Comparison of ENCODE assay signal across 8 cellular contexts in the genomic region with DNA sequence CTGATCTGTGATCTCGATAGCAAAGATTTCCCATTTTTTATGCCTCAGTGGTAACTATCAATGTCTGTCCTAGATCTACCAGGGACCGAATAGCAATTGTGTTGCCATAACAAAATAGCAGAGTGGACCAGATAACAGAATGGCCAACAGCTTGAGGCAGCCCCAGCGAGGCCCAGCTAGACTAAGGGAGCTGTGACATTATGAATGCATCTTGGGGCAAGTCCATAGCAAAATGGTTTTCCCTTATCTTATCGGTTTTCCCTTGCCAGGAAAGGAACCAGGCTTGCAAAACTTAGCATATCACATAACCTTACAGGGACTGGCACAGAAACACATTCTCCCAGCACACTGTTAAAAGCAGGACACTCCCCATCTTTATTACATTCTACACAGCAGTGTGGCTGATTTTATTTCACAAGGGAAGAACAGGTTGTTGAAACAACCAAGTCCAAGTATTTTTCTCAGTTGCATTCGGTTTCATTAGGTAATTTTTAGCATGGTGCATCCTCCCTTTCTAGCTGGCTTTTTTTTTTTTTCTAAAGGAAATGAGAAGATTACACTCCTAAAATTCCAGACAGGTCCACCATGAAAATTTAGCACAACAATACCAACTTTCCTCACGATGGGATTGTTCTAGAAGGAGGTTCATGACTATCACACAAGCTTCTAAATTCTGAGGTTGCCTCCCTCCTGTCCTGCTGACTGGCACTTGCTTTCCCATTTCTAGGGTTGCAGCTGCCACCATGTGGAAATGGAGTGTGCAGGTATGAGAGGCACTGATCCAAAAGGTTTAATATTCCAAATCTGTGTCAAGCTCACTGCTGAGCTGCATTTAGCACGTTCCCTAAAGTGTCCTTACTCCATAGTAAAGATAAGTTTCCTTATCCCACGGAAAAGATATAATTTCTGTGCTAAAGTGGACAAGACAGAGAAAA.
DNase-seq lines count a peak whose midpoint lies in the region; ATAC-seq and TF ChIP-seq lines count a peak whose summit lies in the region.

No MANE protein-coding gene starts in this region.

- H3K36me3 ChIP-seq in GM23248 (ENCODE audit: low read depth), result no peaks in the 10 kb centered on the region
- H3K36me3 ChIP-seq in RWPE2 (ENCODE audit: low read depth), result no peaks in the 10 kb centered on the region

- H3K4me2 ChIP-seq in GM23248 (ENCODE audit: unreplicated experiment), result no peak overlapping the region

- no peak overlapping the region for H3K4me3 ChIP-seq in GM23248
- H3K4me3 ChIP-seq in RWPE2 (ENCODE audit: severe bottlenecking), result no peak overlapping the region

- H3K27me3 ChIP-seq in GM23248 (replicated peaks; ENCODE audit: insufficient read depth), result no peaks in the 10 kb centered on the region
- no peaks in the 10 kb centered on the region for H3K27me3 ChIP-seq in RWPE2 (ENCODE audit: insufficient read depth, poor library complexity, severe bottlenecking)

- no peak overlapping the region for H2AFZ ChIP-seq in GM23248

- no peaks in the 10 kb centered on the region for H3F3A ChIP-seq in GM23248 (ENCODE audit: insufficient read depth)

- in situ Hi-C loops in GM23248 (cut with MboI), result no loop called here

- TF ChIP-seq CTCF in RWPE2 (IDR thresholded peaks at IDR 0.05; ENCODE audit: poor library complexity, severe bottlenecking), result peak; percentile 76

- peak; percentile 82 for ATAC-seq in RWPE2 (ENCODE audit: low read depth)
- no peak for ATAC-seq in GM18520 (IDR thresholded peaks at IDR 0.05; ENCODE audit: unreplicated experiment)
- no peak for ATAC-seq in HG03432 (IDR thresholded peaks at IDR 0.05; ENCODE audit: unreplicated experiment)
- no peak for ATAC-seq in GM21576 (IDR thresholded peaks at IDR 0.05; ENCODE audit: unreplicated experiment)

- H3K4me1 ChIP-seq in GM23248 (ENCODE audit: insufficient read depth) (no peaks in the 10 kb centered on the region), RWPE2 (ENCODE audit: insufficient read depth, poor library complexity, severe bottlenecking) (no peaks in the 10 kb centered on the region)

- H3K9me3 ChIP-seq in GM23248 (ENCODE audit: low read depth) (no peaks in the 10 kb centered on the region), RWPE2 (ENCODE audit: severe bottlenecking) (no peaks in the 10 kb centered on the region)

- H3K27ac ChIP-seq in GM23248 (no peak overlapping the region), RWPE2 (ENCODE audit: poor library complexity, severe bottlenecking) (no peak overlapping the region)

- no peaks in the 10 kb centered on the region for H3K9me2 ChIP-seq in GM23248 (ENCODE audit: insufficient read depth)

- no peak overlapping the region for H3K9ac ChIP-seq in GM23248

- H3K79me2 ChIP-seq in GM23248 (ENCODE audit: insufficient read depth), result no peaks in the 10 kb centered on the region

- DNase-seq in DMS 273 treated with DMSO at 0.1 percent for 48 hours (lab: John Stamatoyannopoulos, UW) (peak; percentile 34), GM23248 (peak; percentile 41), RWPE2 (ENCODE audit: low spot score) (no peak), left kidney (ENCODE audit: low read depth, low spot score) (peak; percentile 49), DMS79 treated with DMSO at 0.1 percent for 48 hours (lab: John Stamatoyannopoulos, UW) (no peak)

- WGBS in GM23248 (ENCODE audit: low coverage in 1 of 2, low lambda C conversion rate in 2 of 2, missing lambda C conversion rate in 2 of 2), 2 experiments, result 67 to 73% methylated on average over 8 of the region's 8 CpGs

- H4K20me1 ChIP-seq in GM23248 (ENCODE audit: insufficient read depth), result no peaks in the 10 kb centered on the region

Comparison
In these comparisons a context has a peak if more than half of its experiments do, and no peak if none do; other contexts are left out.
1. DNase-seq: peak in DMS 273 treated with DMSO at 0.1 percent for 48 hours (single experiment), GM23248 (single experiment) and left kidney (single experiment); none in RWPE2 (single experiment) and DMS79 treated with DMSO at 0.1 percent for 48 hours (single experiment).